Comparison of ENCODE assay signal across 20 cellular contexts in genomic region chr11:22441831-22442230, GRCh38.
DNase-seq lines count a peak whose midpoint lies in the region; ATAC-seq and TF ChIP-seq lines count a peak whose summit lies in the region.
"Had no signal": no experiment of that assay in that cellular context is flagged by ENCODE, and none has a peak within 500 bp of the region (broad histone marks: within the 10 kb centered on the region; RNA-seq: fewer than 3 reads in every experiment).

No MANE protein-coding gene starts in this region.

- POLR2A ChIA-PET in WTC11 (lab: Charles Lee) = no interaction called here

- no peak overlapping the region for H3K4me3 ChIP-seq in GM23338
- H3K4me3 ChIP-seq: BLaER1, GM12878 had no signal

- no peaks in the 10 kb centered on the region for H3K79me2 ChIP-seq in GM23338 (replicated peaks; ENCODE audit: insufficient read depth)

- no peak overlapping the region for H2AFZ ChIP-seq in GM23338

- H3K27ac ChIP-seq in GM23338 (ENCODE audit: low read depth) = no peak overlapping the region
- H3K27ac ChIP-seq: 22Rv1, BLaER1, C4-2B had no signal

- H3K27ac Mint-ChIP-seq in GM23338 (no peak overlapping the region), WTC11 (no peak overlapping the region; the same call in 1 of the 2 replicates), nephron progenitor cell (peak overlapping the region; percentile 6)
- H3K27ac Mint-ChIP-seq: B cell; CD4-positive, CD25-positive, alpha-beta regulatory T cell; CD8-positive, alpha-beta T cell had no signal

- H3K36me3 Mint-ChIP-seq in GM23338 (ENCODE audit: low read depth) (no peaks in the 10 kb centered on the region), WTC11 (no peaks in the 10 kb centered on the region), nephron progenitor cell (ENCODE audit: low read depth) (no peaks in the 10 kb centered on the region)
- H3K36me3 Mint-ChIP-seq: CD4-positive, CD25-positive, alpha-beta regulatory T cell; CD8-positive, alpha-beta T cell had no signal

- no peaks in the 10 kb centered on the region for H3K9me3 Mint-ChIP-seq in GM23338
- H3K9me3 Mint-ChIP-seq in WTC11 = no peaks in the 10 kb centered on the region
- no peaks in the 10 kb centered on the region for H3K9me3 Mint-ChIP-seq in nephron progenitor cell
- H3K9me3 Mint-ChIP-seq: CD8-positive, alpha-beta T cell had no signal

- H3K27me3 Mint-ChIP-seq in GM23338 (ENCODE audit: insufficient read depth, low read depth, poor library complexity) (peaks cover 35% of the 10 kb centered on the region), WTC11 (ENCODE audit: low read depth) (peaks cover 68% of the 10 kb centered on the region), nephron progenitor cell (ENCODE audit: low read depth, poor library complexity) (peaks cover 2% of the 10 kb centered on the region)
- H3K27me3 Mint-ChIP-seq: B cell; CD4-positive, CD25-positive, alpha-beta regulatory T cell had no signal

- no peaks in the 10 kb centered on the region for H3F3A ChIP-seq in GM23338 (replicated peaks; ENCODE audit: low read depth)

- no peaks in the 10 kb centered on the region for H3K9me2 ChIP-seq in GM23338 (ENCODE audit: insufficient read depth)

- DNase-seq in GM23338 (ENCODE audit: low spot score) (peak; percentile 53), WTC11 (ENCODE audit: low spot score) (no peak), nephron progenitor cell (no peak), OCI-M1 (lab: John Stamatoyannopoulos, UW) (no peak)
- DNase-seq in stimulated activated CD4-positive, alpha-beta T cell treated with anti-CD3 and anti-CD28 coated beads, Interleukin-2, amount 100 ng/mL, for 24 hours = no peak
- DNase-seq: Caco-2; CD4-positive, CD25-positive, alpha-beta regulatory T cell; CD8-positive, alpha-beta T cell; DMS79; EL; GDM1; GOT3; H7; HCEC 1CT had no signal

- H3K4me3 Mint-ChIP-seq in GM23338 (no peak overlapping the region), WTC11 (no peak overlapping the region), nephron progenitor cell (no peak overlapping the region)
- H3K4me3 Mint-ChIP-seq: B cell; CD4-positive, CD25-positive, alpha-beta regulatory T cell; CD8-positive, alpha-beta T cell had no signal

- H3K4me1 ChIP-seq in GM23338 (ENCODE audit: insufficient read depth) = no peaks in the 10 kb centered on the region
- H3K4me1 ChIP-seq: BLaER1, Caco-2 had no signal

- CTCF ChIA-PET in WTC11 (lab: Charles Lee) = no interaction called here

- no peaks in the 10 kb centered on the region for H3K36me3 ChIP-seq in GM23338 (ENCODE audit: insufficient read depth)
- H3K36me3 ChIP-seq: BLaER1 had no signal

- ATAC-seq in GM23338 (peak; percentile 74), WTC11 (peak; percentile 36), GM21576 (IDR thresholded peaks at IDR 0.05; ENCODE audit: unreplicated experiment) (no peak)
- ATAC-seq: CD8-positive, alpha-beta T cell; GM12878 had no signal

- H3K27me3 ChIP-seq in GM23338 (ENCODE audit: insufficient read depth) = peaks cover 71% of the 10 kb centered on the region
- H3K27me3 ChIP-seq: BLaER1 had no signal

- no peak for TF ChIP-seq CTCF in GM23338 (conservative IDR thresholded peaks at IDR 0.05; ENCODE audit: low read depth in 2 of 2)
- TF ChIP-seq CTCF in WTC11 (IDR thresholded peaks at IDR 0.05) = no peak
- TF ChIP-seq CTCF in nephron progenitor cell (IDR thresholded peaks at IDR 0.05) = no peak

- H3K4me1 Mint-ChIP-seq in GM23338 (peaks cover 3% of the 10 kb centered on the region; the same call in 2 of the 3 replicates), WTC11 (peaks cover 4% of the 10 kb centered on the region; the same call in 1 of the 2 replicates), nephron progenitor cell (peaks cover 9% of the 10 kb centered on the region)
- H3K4me1 Mint-ChIP-seq: B cell; CD4-positive, CD25-positive, alpha-beta regulatory T cell had no signal

- peaks cover 2% of the 10 kb centered on the region; the same call in 1 of the 2 replicates for H4K20me1 ChIP-seq in GM23338 (replicated peaks; ENCODE audit: insufficient read depth)
- H4K20me1 ChIP-seq: BLaER1 had no signal

- H3K4me2 ChIP-seq in GM23338 = no peak overlapping the region
- H3K4me2 ChIP-seq: BLaER1 had no signal

TF ChIP-seq in GM23338, 12 proteins besides CTCF, POLR2A, EP300 and RAD21:
- TF ChIP-seq POLR2AphosphoS5 (IDR thresholded peaks at IDR 0.05; ENCODE audit: low read depth) (peak; percentile 46; the same call in 1 of the 2 replicates), EZH2phosphoT487 (IDR thresholded peaks at IDR 0.05; ENCODE audit: unreplicated experiment) (no peak)

TF ChIP-seq in WTC11, 78 proteins besides CTCF, POLR2A, EP300 and RAD21:
- TF ChIP-seq ZNF423 (CRISPR knock-in tag; IDR thresholded peaks at IDR 0.05) (no peak), NFATC4 (CRISPR knock-in tag; IDR thresholded peaks at IDR 0.05) (no peak), RELA (CRISPR knock-in tag; IDR thresholded peaks at IDR 0.05; ENCODE audit: borderline replicate concordance) (no peak), ZNF232 (CRISPR knock-in tag; IDR thresholded peaks at IDR 0.05) (no peak), ERG (CRISPR knock-in tag; IDR thresholded peaks at IDR 0.05) (no peak), CREB1 (CRISPR knock-in tag; IDR thresholded peaks at IDR 0.05) (no peak), GRHL2 (CRISPR knock-in tag; IDR thresholded peaks at IDR 0.05; ENCODE audit: insufficient replicate concordance, severe bottlenecking) (no peak), ZNF396 (CRISPR knock-in tag; IDR thresholded peaks at IDR 0.05; ENCODE audit: borderline replicate concordance) (no peak)
- TF ChIP-seq, protein P1, sequence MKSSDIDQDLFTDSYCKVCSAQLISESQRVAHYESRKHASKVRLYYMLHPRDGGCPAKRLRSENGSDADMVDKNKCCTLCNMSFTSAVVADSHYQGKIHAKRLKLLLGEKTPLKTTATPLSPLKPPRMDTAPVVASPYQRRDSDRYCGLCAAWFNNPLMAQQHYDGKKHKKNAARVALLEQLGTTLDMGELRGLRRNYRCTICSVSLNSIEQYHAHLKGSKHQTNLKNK (CRISPR knock-in tag; IDR thresholded peaks at IDR 0.05) = no peak
- TF ChIP-seq, protein P2, sequence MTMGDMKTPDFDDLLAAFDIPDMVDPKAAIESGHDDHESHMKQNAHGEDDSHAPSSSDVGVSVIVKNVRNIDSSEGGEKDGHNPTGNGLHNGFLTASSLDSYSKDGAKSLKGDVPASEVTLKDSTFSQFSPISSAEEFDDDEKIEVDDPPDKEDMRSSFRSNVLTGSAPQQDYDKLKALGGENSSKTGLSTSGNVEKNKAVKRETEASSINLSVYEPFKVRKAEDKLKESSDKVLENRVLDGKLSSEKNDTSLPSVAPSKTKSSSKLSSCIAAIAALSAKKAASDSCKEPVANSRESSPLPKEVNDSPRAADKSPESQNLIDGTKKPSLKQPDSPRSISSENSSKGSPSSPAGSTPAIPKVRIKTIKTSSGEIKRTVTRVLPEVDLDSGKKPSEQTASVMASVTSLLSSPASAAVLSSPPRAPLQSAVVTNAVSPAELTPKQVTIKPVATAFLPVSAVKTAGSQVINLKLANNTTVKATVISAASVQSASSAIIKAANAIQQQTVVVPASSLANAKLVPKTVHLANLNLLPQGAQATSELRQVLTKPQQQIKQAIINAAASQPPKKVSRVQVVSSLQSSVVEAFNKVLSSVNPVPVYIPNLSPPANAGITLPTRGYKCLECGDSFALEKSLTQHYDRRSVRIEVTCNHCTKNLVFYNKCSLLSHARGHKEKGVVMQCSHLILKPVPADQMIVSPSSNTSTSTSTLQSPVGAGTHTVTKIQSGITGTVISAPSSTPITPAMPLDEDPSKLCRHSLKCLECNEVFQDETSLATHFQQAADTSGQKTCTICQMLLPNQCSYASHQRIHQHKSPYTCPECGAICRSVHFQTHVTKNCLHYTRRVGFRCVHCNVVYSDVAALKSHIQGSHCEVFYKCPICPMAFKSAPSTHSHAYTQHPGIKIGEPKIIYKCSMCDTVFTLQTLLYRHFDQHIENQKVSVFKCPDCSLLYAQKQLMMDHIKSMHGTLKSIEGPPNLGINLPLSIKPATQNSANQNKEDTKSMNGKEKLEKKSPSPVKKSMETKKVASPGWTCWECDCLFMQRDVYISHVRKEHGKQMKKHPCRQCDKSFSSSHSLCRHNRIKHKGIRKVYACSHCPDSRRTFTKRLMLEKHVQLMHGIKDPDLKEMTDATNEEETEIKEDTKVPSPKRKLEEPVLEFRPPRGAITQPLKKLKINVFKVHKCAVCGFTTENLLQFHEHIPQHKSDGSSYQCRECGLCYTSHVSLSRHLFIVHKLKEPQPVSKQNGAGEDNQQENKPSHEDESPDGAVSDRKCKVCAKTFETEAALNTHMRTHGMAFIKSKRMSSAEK (CRISPR knock-in tag; IDR thresholded peaks at IDR 0.05; ENCODE audit: borderline replicate concordance) = no peak
